In genomic region chr9:94517254-94517653, GRCh38 we compare ENCODE assay signal across 29 cellular contexts. TPM values are rescaled to one million over a fixed set of nuclear protein-coding genes. Genes with fewer than 3 reads are reported as not detected.
"Had no signal": no experiment of that assay in that cellular context is flagged by ENCODE, and none has a peak within 500 bp of the region (broad histone marks: within the 10 kb centered on the region; RNA-seq: fewer than 3 reads in every experiment).

No MANE protein-coding gene starts in this region.

- H3K27ac ChIP-seq: stomach, suprapubic skin, testis, thoracic aorta, thyroid gland, tibial artery, tibial nerve, transverse colon, upper lobe of left lung, upper lobe of right lung, uterus, vagina had no signal

- H3K9me3 ChIP-seq: stomach, suprapubic skin, testis, thoracic aorta, thyroid gland, tibial artery, tibial nerve, transverse colon, upper lobe of left lung, upper lobe of right lung, uterus, vagina had no signal

- DNase-seq: stimulated activated CD4-positive, alpha-beta T cell treated with anti-CD3 and anti-CD28 coated beads, Interleukin-2, amount 100 ng/mL, for 48 hours; stimulated activated CD4-positive, alpha-beta T cell treated with anti-CD3 and anti-CD28 coated beads, Interleukin-4, amount 100 ng/mL, for 1 hour; stimulated activated CD4-positive, alpha-beta T cell treated with anti-CD3 and anti-CD28 coated beads, Interleukin-4, amount 100 ng/mL, for 24 hours; stimulated activated CD4-positive, alpha-beta T cell treated with anti-CD3 and anti-CD28 coated beads, Interleukin-4, amount 100 ng/mL, for 4 hours; stimulated activated CD8-positive, alpha-beta memory T cell treated with anti-CD3 and anti-CD28 coated beads, Interleukin-4, amount 100 ng/mL, for 48 hours; stimulated activated naive B cell treated with anti-CD40 and anti-IgM and Interleukin-4, amounts not matched to agents 10 μg/mL and 1 μg/mL and 100 μg/mL, for 72 hours; stimulated activated naive CD4-positive, alpha-beta T cell; stimulated activated naive CD4-positive, alpha-beta T cell treated with Interleukin-2 at 50 U/mL for 16 hours; stimulated activated naive CD8-positive, alpha-beta T cell treated with anti-CD3 and anti-CD28 coated beads, Interleukin-15, amount 100 ng/mL, for 72 hours; stimulated activated naive CD8-positive, alpha-beta T cell treated with anti-CD3 and anti-CD28 coated beads, Interleukin-15, Interleukin-2, amounts not matched to agents 100 U/mL and 50 U/mL, for 24 hours; stomach; substantia nigra; testis; thyroid gland; tibial artery; transverse colon; trophoblast cell; upper lobe of left lung; upper lobe of right lung; uterus had no signal

- H3K36me3 ChIP-seq: stomach, suprapubic skin, thoracic aorta, thyroid gland, tibial artery, tibial nerve, transverse colon, upper lobe of left lung, upper lobe of right lung, uterus, vagina had no signal

- ATAC-seq: stimulated activated effector memory CD8-positive, alpha-beta T cell treated with anti-CD3 and anti-CD28 coated beads, Interleukin-12 subunit alpha, Interleukin-12 subunit beta, amount 100 ng/mL, for 72 hours; stimulated activated memory B cell treated with anti-CD40 and anti-IgM and Interleukin-4, amounts not matched to agents 10 μg/mL and 1 μg/mL and 100 μg/mL, for 72 hours; stimulated activated naive B cell treated with anti-CD40 and anti-IgM and Interleukin-4, amounts not matched to agents 10 μg/mL and 1 μg/mL and 100 μg/mL, for 72 hours; stimulated activated naive CD8-positive, alpha-beta T cell treated with anti-CD3 and anti-CD28 coated beads, Interleukin-15, amount 100 ng/mL, for 72 hours; stimulated activated naive CD8-positive, alpha-beta T cell treated with anti-CD3 and anti-CD28 coated beads, Interleukin-15, Interleukin-2, amounts not matched to agents 100 U/mL and 50 U/mL, for 24 hours; upper lobe of right lung had no signal

- H3K4me1 ChIP-seq: stomach, suprapubic skin, testis, thyroid gland, tibial artery, tibial nerve, transverse colon, upper lobe of left lung, upper lobe of right lung, uterus, vagina had no signal

- H3K4me3 ChIP-seq: stomach, suprapubic skin, testis, thoracic aorta, thyroid gland, tibial artery, tibial nerve, transverse colon, upper lobe of left lung, upper lobe of right lung, uterus, vagina had no signal

- FAIRE-seq: urothelium cell line had no signal

- H3K27me3 ChIP-seq: stomach, suprapubic skin, testis, thyroid gland, tibial artery, tibial nerve, transverse colon, upper lobe of left lung, upper lobe of right lung, uterus, vagina had no signal

RNA-seq across cellular contexts. Expression of gene PCAT7, which starts 37.6 kb away (rescaled TPM):
- total RNA-seq: subcutaneous adipose tissue, temporal lobe, thoracic aorta, thyroid gland, uterus, vagina had no signal
